ENCODE assay signal across 9 cellular contexts in genomic region chr4:180134116-180134866, GRCh38.
A peak's percentile ranks its signal among the peaks of the same experiment; 100 is the strongest.
DNase-seq lines count a peak whose midpoint lies in the region; ATAC-seq, FAIRE-seq and TF ChIP-seq lines count a peak whose summit lies in the region.
"Had no signal": no experiment of that assay in that cellular context is flagged by ENCODE, and none has a peak within 500 bp of the region (broad histone marks: within the 10 kb centered on the region; RNA-seq: fewer than 3 reads in every experiment).

No MANE protein-coding gene starts in this region.

- H3K27ac ChIP-seq in gastroesophageal sphincter: no peak overlapping the region

- TF ChIP-seq POLR2A in H54 (IDR thresholded peaks at IDR 0.05; ENCODE audit: low read depth, low read length) (no peak), gastroesophageal sphincter (IDR thresholded peaks at IDR 0.05) (no peak)

- FAIRE-seq in H54 (lab: Jason Lieb, UNC): no peak

- H3K4me1 ChIP-seq in gastroesophageal sphincter: no peaks in the 10 kb centered on the region

- H3K9me3 ChIP-seq in gastroesophageal sphincter: no peaks in the 10 kb centered on the region

- H3K36me3 ChIP-seq in gastroesophageal sphincter: no peaks in the 10 kb centered on the region

- no peaks in the 10 kb centered on the region for H3K27me3 ChIP-seq in gastroesophageal sphincter

- no peak for TF ChIP-seq CTCF in gastroesophageal sphincter (IDR thresholded peaks at IDR 0.05)

- ATAC-seq in GM19328 (IDR thresholded peaks at IDR 0.05; ENCODE audit: unreplicated experiment) (peak; percentile 54), HG03521 (IDR thresholded peaks at IDR 0.05; ENCODE audit: unreplicated experiment) (peak; percentile 58), gastroesophageal sphincter (no peak)
- ATAC-seq: HCT116 had no signal

- 24 to 39% methylated on average over 10 of the region's 10 CpGs for WGBS in gastroesophageal sphincter (ENCODE audit: low coverage in 1 of 2), 2 donors

- TF ChIP-seq EP300 in gastroesophageal sphincter (IDR thresholded peaks at IDR 0.05): no peak

- no peak overlapping the region for H3K4me3 ChIP-seq in gastroesophageal sphincter

- DNase-seq in cerebellar cortex (ENCODE audit: low spot score): peak; percentile 16
- peak; percentile 40 for DNase-seq in renal cortical epithelial cell (ENCODE audit: low read depth)
- no peak for DNase-seq in H54 (ENCODE audit: insufficient read length, low spot score)
- no peak for DNase-seq in NCI-H2171 treated with DMSO at 0.1 percent for 48 hours (lab: John Stamatoyannopoulos, UW)
- no peak for DNase-seq in activated naive CD4-positive, alpha-beta T cell (lab: John Stamatoyannopoulos, UW)

Comparison
In these comparisons a context has a peak if more than half of its experiments do, and no peak if none do; other contexts are left out.
1. DNase-seq: peak in cerebellar cortex (single experiment) and renal cortical epithelial cell (single experiment); none in H54 (single experiment), NCI-H2171 treated with DMSO at 0.1 percent for 48 hours (single experiment) and activated naive CD4-positive, alpha-beta T cell (0 of 4).